ENCODE assay signal across 22 cellular contexts in genomic region chr15:41480396-41481140, GRCh38. TPM values are rescaled to one million over a fixed set of nuclear protein-coding genes. Genes with fewer than 3 reads are reported as not detected.
DNase-seq lines count a peak whose midpoint lies in the region; ATAC-seq and TF ChIP-seq lines count a peak whose summit lies in the region.
"Had no signal": no experiment of that assay in that cellular context is flagged by ENCODE, and none has a peak within 500 bp of the region (broad histone marks: within the 10 kb centered on the region; RNA-seq: fewer than 3 reads in every experiment).

No MANE protein-coding gene starts in this region.

- no peaks in the 10 kb centered on the region for H3K27me3 ChIP-seq in Caco-2 (replicated peaks; ENCODE audit: control insufficient read depth, insufficient read depth, low read length)
- no peaks in the 10 kb centered on the region for H3K27me3 ChIP-seq in SJCRH30
- H3K27me3 ChIP-seq in osteoblast (ENCODE audit: insufficient read depth, low read length), result no peaks in the 10 kb centered on the region
- H3K27me3 ChIP-seq: BLaER1, SJSA1 had no signal

- H3K9me3 Mint-ChIP-seq in Caco-2 (ENCODE audit: unreplicated experiment), result no peaks in the 10 kb centered on the region
- H3K9me3 Mint-ChIP-seq in dendritic cell treated with granulocyte-macrophage colony-stimulating factor and Interleukin-4, amounts not matched to agents 40 ng/mL and 50 ng/mL, for 4 days, result no peaks in the 10 kb centered on the region
- H3K9me3 Mint-ChIP-seq: CD4-positive, alpha-beta T cell; GM23338 had no signal

- POLR2A ChIA-PET in Caco-2 (lab: Charles Lee), result no interaction called here

- no TSS peak for BruUV-seq in Caco-2 (replicated peaks; lab: Mats Ljungman, UMichigan)

- H3K9me3 ChIP-seq in Caco-2 (no peaks in the 10 kb centered on the region), SJCRH30 (replicated peaks) (0 out of 2 replicates have a peak, but pooled peaks cover 6% of the 10 kb centered on the region), osteoblast (ENCODE audit: low read depth, low read length) (no peaks in the 10 kb centered on the region)
- H3K9me3 ChIP-seq: SJSA1 had no signal

- peak overlapping the region; percentile 68 for H3K27ac ChIP-seq in SJCRH30
- H3K27ac ChIP-seq in osteoblast (ENCODE audit: low read depth, low read length), result no peak overlapping the region
- H3K27ac ChIP-seq: BLaER1, KMS-11, SJSA1 had no signal

- TF ChIP-seq CTCF in Caco-2 (IDR thresholded peaks at IDR 0.05; ENCODE audit: insufficient read depth in 1 of 2, low read depth in 1 of 2, low read length in 1 of 2, severe bottlenecking in 1 of 2, unreplicated experiment in 1 of 2) (no peak), osteoblast (IDR thresholded peaks at IDR 0.05; ENCODE audit: extremely low read depth, low read depth, low read length) (no peak)

- no peak overlapping the region for H2AFZ ChIP-seq in osteoblast (ENCODE audit: low read length)
- H2AFZ ChIP-seq: GM23338 had no signal

- ATAC-seq in HG03521 (IDR thresholded peaks at IDR 0.05; ENCODE audit: unreplicated experiment) (no peak), GM21447 (IDR thresholded peaks at IDR 0.05; ENCODE audit: unreplicated experiment) (no peak)
- ATAC-seq: GM12878, GM23338 had no signal

- H3K4me3 Mint-ChIP-seq in Caco-2 (ENCODE audit: unreplicated experiment), result no peak overlapping the region
- H3K4me3 Mint-ChIP-seq in dendritic cell treated with granulocyte-macrophage colony-stimulating factor and Interleukin-4, amounts not matched to agents 40 ng/mL and 50 ng/mL, for 4 days, result no peak overlapping the region
- H3K4me3 Mint-ChIP-seq: CD4-positive, alpha-beta T cell; GM23338 had no signal

- no peaks in the 10 kb centered on the region for H3K27me3 Mint-ChIP-seq in Caco-2 (ENCODE audit: insufficient read depth, unreplicated experiment)
- H3K27me3 Mint-ChIP-seq in dendritic cell treated with granulocyte-macrophage colony-stimulating factor and Interleukin-4, amounts not matched to agents 40 ng/mL and 50 ng/mL, for 4 days, result peaks cover 2% of the 10 kb centered on the region
- H3K27me3 Mint-ChIP-seq: CD4-positive, alpha-beta T cell had no signal

- H3K36me3 ChIP-seq in Caco-2 (ENCODE audit: control insufficient read depth, insufficient read depth, low read length) (peaks cover 2% of the 10 kb centered on the region), SJCRH30 (peaks cover 57% of the 10 kb centered on the region), osteoblast (ENCODE audit: insufficient read depth, low read length) (peaks cover 57% of the 10 kb centered on the region)

- no peaks in the 10 kb centered on the region for H4K20me1 ChIP-seq in osteoblast (ENCODE audit: insufficient read depth, low read length)
- H4K20me1 ChIP-seq: BLaER1 had no signal

- H3K27ac Mint-ChIP-seq in Caco-2 (ENCODE audit: unreplicated experiment), result peak overlapping the region; percentile 26
- peak overlapping the region; percentile 3 for H3K27ac Mint-ChIP-seq in dendritic cell treated with granulocyte-macrophage colony-stimulating factor and Interleukin-4, amounts not matched to agents 40 ng/mL and 50 ng/mL, for 4 days
- H3K27ac Mint-ChIP-seq: CD4-positive, alpha-beta T cell; GM23338 had no signal

- CTCF ChIA-PET in Caco-2 (lab: Charles Lee), result interaction anchor here (0.8 to 2.1 kb wide), 3 partner anchors 15 to 27 kb away, joined by 3 to 7 read pairs (median 6); no protein-coding TSS in a partner anchor

- no peak overlapping the region for H3K4me2 ChIP-seq in osteoblast (ENCODE audit: insufficient read depth, low read length)
- H3K4me2 ChIP-seq: BLaER1, GM23338, KMS-11 had no signal

- DNase-seq in Caco-2 (no peak), SJCRH30 (peak; percentile 83 to 86), osteoblast (ENCODE audit: insufficient read length, low spot score, missing footprints) (peak; percentile 11), NK-92 (lab: John Stamatoyannopoulos, UW; ENCODE audit: unreplicated experiment) (no peak)
- DNase-seq: CD4-positive, alpha-beta T cell; DND-41; HCEC 1CT; IMR-90; NCI-H1092 treated with DMSO at 0.1 percent for 48 hours; NCI-H1436 treated with DMSO at 0.1 percent for 48 hours; NCI-H1930; NCI-H510A treated with DMSO at 0.1 percent for 48 hours; NCI-H748 treated with DMSO at 0.1 percent for 48 hours; NK-92 treated with Interleukin-12 subunit alpha and Interleukin-12 subunit beta, amount 100 ng/mL, for 24 hours had no signal

- intact Hi-C loops in Caco-2 (cut with micrococcal nuclease; ENCODE audit: unreplicated experiment), result no loop called here
- intact Hi-C loops in dendritic cell treated with granulocyte-macrophage colony-stimulating factor and Interleukin-4, amounts not matched to agents 40 ng/mL and 50 ng/mL, for 4 days (cut with micrococcal nuclease), result no loop called here

- no peaks in the 10 kb centered on the region for H3K4me1 Mint-ChIP-seq in Caco-2 (ENCODE audit: low read depth, unreplicated experiment)
- H3K4me1 Mint-ChIP-seq in dendritic cell treated with granulocyte-macrophage colony-stimulating factor and Interleukin-4, amounts not matched to agents 40 ng/mL and 50 ng/mL, for 4 days (ENCODE audit: low read depth), result peaks cover 6% of the 10 kb centered on the region
- H3K4me1 Mint-ChIP-seq: GM23338 had no signal

- H3K4me3 ChIP-seq in Caco-2 (ENCODE audit: low read depth, low read length), result no peak overlapping the region
- H3K4me3 ChIP-seq in SJCRH30, result no peak overlapping the region
- H3K4me3 ChIP-seq in osteoblast (ENCODE audit: insufficient read depth, low read length), result no peak overlapping the region
- H3K4me3 ChIP-seq: BLaER1, GM12878, GM23338, SJSA1 had no signal

- no peaks in the 10 kb centered on the region for H3K79me2 ChIP-seq in osteoblast (ENCODE audit: insufficient read depth, low read length)

- peaks cover 14% of the 10 kb centered on the region for H3K4me1 ChIP-seq in Caco-2
- H3K4me1 ChIP-seq in SJCRH30, result peaks cover 21% of the 10 kb centered on the region
- H3K4me1 ChIP-seq in osteoblast (ENCODE audit: insufficient read depth, low read length), result peaks cover 6% of the 10 kb centered on the region
- H3K4me1 ChIP-seq: BLaER1 had no signal

- H3K36me3 Mint-ChIP-seq in Caco-2 (ENCODE audit: insufficient read depth, unreplicated experiment), result peaks cover 54% of the 10 kb centered on the region
- H3K36me3 Mint-ChIP-seq in dendritic cell treated with granulocyte-macrophage colony-stimulating factor and Interleukin-4, amounts not matched to agents 40 ng/mL and 50 ng/mL, for 4 days (ENCODE audit: low read depth), result peaks cover 64% of the 10 kb centered on the region

RNA-seq across cellular contexts. Expression of gene ITPKA, which starts 13.1 kb away (rescaled TPM):
- total RNA-seq in Caco-2 (2022) (16.2 and 18.1 TPM in 2 replicates), osteoblast (0.29 and 0.36 TPM in 2 replicates)
- 8.4 and 8.8 TPM in 2 replicates for total RNA-seq in SJCRH30 (2014; rRNA removed; shearing (Covaris generic))
- total RNA-seq: CD4-positive, alpha-beta T cell had no signal

RNA-seq across cellular contexts. Expression of gene LTK, which starts 33.1 kb away (rescaled TPM):
- 8.5 and 10.9 TPM in 2 replicates for total RNA-seq in Caco-2 (2022)
- 4.7 and 4.9 TPM in 2 replicates for total RNA-seq in SJCRH30 (2014; rRNA removed; shearing (Covaris generic))
- total RNA-seq in osteoblast, result not detected in 2 replicates

Comparison
In these comparisons a context has a peak if more than half of its experiments do, and no peak if none do; other contexts are left out.
1. DNase-seq: peak in SJCRH30 (2 of 2) and osteoblast (single experiment); none in Caco-2 (0 of 2) and NK-92 (single experiment).